9 cellular contexts compared by ENCODE assay signal in the genomic region with DNA sequence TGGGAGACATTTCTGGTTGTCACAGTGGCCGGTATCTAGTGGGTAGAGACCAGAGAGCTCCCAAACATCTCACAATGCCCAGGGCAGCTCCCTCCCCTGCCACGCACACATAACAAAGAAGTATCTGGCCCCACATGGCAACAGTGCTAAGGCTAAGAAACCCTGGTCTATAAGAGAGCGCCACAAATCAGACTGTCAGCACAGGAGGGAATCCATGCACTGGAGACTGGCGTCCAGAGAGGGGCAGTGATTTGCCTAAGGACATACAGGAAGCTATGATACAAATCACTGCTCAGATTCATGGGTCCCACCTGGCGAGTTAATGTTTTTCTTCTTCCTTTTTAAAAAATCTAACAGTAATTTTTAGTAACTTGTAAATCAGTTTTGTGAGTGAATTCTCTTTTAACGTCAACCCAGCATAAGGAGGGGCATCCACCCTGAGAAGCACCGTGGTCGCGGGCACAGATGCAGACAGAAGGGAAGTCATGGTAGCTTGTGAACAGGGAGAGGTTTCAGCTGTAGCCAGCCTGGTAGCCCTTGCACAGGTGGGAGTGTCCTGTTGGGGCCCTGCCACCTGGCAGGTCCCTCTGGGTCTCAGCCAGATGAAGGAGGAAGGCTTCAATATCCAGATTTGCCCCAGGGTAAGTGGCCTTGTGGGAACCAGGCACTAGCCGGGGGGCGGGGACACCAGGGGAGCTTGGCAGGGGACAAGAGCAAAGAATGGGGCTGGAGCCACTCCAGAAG. TPM values are rescaled to one million over a fixed set of nuclear protein-coding genes. Genes with fewer than 3 reads are reported as not detected.
DNase-seq lines count a peak whose midpoint lies in the region; ATAC-seq, FAIRE-seq and TF ChIP-seq lines count a peak whose summit lies in the region.
"Had no signal": no experiment of that assay in that cellular context is flagged by ENCODE, and none has a peak within 500 bp of the region (broad histone marks: within the 10 kb centered on the region; RNA-seq: fewer than 3 reads in every experiment).

No MANE protein-coding gene starts in this region.

- H3K9me3 ChIP-seq in IMR-90 (ENCODE audit: control insufficient read depth, insufficient read depth, low read length): no peaks in the 10 kb centered on the region

- no peaks in the 10 kb centered on the region for H3K27me3 ChIP-seq in IMR-90 (ENCODE audit: control insufficient read depth, insufficient read depth, low read length)

- in situ Hi-C loops in IMR-90 (cut with MboI; ENCODE audit: low sequenced_read_pairs): no loop called here

- no peak for DNase-seq in CD14-positive monocyte (ENCODE audit: low spot score)
- no peak for DNase-seq in IMR-90
- DNase-seq in activated naive CD8-positive, alpha-beta T cell treated with anti-CD3 and anti-CD28 coated beads, Interleukin-2, amount 10 ng/mL, durations not matched to agents 7 days and 5 days: no peak
- DNase-seq in natural killer cell: no peak
- no peak for DNase-seq in D721Med (ENCODE audit: insufficient read length, low spot score)
- no peak for DNase-seq in effector CD4-positive, alpha-beta T cell
- DNase-seq in foreskin melanocyte: no peak
- DNase-seq in SIG-M5 treated with dmso at 0.1 percent for 504 hours (lab: John Stamatoyannopoulos, UW; ENCODE audit: unreplicated experiment): no peak
- DNase-seq: DMS79 had no signal

- peak overlapping the region; percentile 54 for H2AFZ ChIP-seq in IMR-90 (replicated peaks; ENCODE audit: low read length, poor library complexity)

- H3K4me3 ChIP-seq in IMR-90 (ENCODE audit: insufficient read depth, low read depth, low read length): no peak overlapping the region

- H3K9me1 ChIP-seq in IMR-90 (ENCODE audit: insufficient read depth, low read length): peaks cover 15% of the 10 kb centered on the region

- no peak overlapping the region for H2BK5ac ChIP-seq in IMR-90 (ENCODE audit: low read depth, low read length, poor library complexity, severe bottlenecking)

- no peaks in the 10 kb centered on the region for H3K79me1 ChIP-seq in IMR-90 (ENCODE audit: low read depth in 1 of 2, low read length in 2 of 2)

- no peak overlapping the region for H4K8ac ChIP-seq in IMR-90 (ENCODE audit: low read depth in 2 of 2, low read length in 2 of 2)

- TF ChIP-seq POLR2A in IMR-90 (IDR thresholded peaks at IDR 0.05; ENCODE audit: low read depth, low read length): no peak

- POLR2A ChIA-PET in IMR-90 (lab: Charles Lee; ENCODE audit: unreplicated experiment): no interaction called here
- POLR2A ChIA-PET in activated naive CD8-positive, alpha-beta T cell treated with anti-CD3 and anti-CD28 coated beads, Interleukin-2, amount 10 ng/mL, durations not matched to agents 7 days and 5 days (lab: Charles Lee): interaction anchor here (0.6 to 4.7 kb wide), 3 partner anchors 12 to 23 kb away, joined by 3 to 17 read pairs (median 3); no protein-coding TSS in a partner anchor

- peaks cover 15% of the 10 kb centered on the region for H3K4me1 ChIP-seq in IMR-90 (ENCODE audit: control insufficient read depth, insufficient read depth, low read length)

- no peak overlapping the region for H4K91ac ChIP-seq in IMR-90 (ENCODE audit: insufficient read depth, low read depth, low read length)

- CTCF ChIA-PET in IMR-90 (lab: Yijun Ruan, JAX): no interaction called here

- ATAC-seq in IMR-90 (ENCODE audit: low read depth) (no peak), natural killer cell (no peak)
- ATAC-seq in activated naive CD8-positive, alpha-beta T cell treated with anti-CD3 and anti-CD28 coated beads, Interleukin-2, amount 10 ng/mL, durations not matched to agents 7 days and 5 days (ENCODE audit: low read depth): no peak

- 0 out of 2 replicates have a peak overlapping the region, but pooled peaks have one; percentile 35 for H2AK5ac ChIP-seq in IMR-90 (ENCODE audit: low read depth, low read length)

- no peak overlapping the region; the same call in 1 of the 2 replicates for H2BK120ac ChIP-seq in IMR-90 (ENCODE audit: low read depth, low read length)

- no peak overlapping the region for H3K4ac ChIP-seq in IMR-90 (ENCODE audit: low read depth, low read length)

- H2AK9ac ChIP-seq in IMR-90 (replicated peaks; ENCODE audit: low read depth, low read length, poor library complexity): peak overlapping the region; percentile 49

- H3K9me3 Mint-ChIP-seq in CD14-positive monocyte (peaks cover 0 to 2% (median 0%) of the 10 kb centered on the region in 7 donors), natural killer cell (no peaks in the 10 kb centered on the region)
- no peaks in the 10 kb centered on the region for H3K9me3 Mint-ChIP-seq in activated naive CD8-positive, alpha-beta T cell treated with anti-CD3 and anti-CD28 coated beads, Interleukin-2, amount 10 ng/mL, durations not matched to agents 7 days and 5 days

- H4K20me1 ChIP-seq in IMR-90 (ENCODE audit: insufficient read depth, low read length): no peaks in the 10 kb centered on the region

- TF ChIP-seq CTCF in CD14-positive monocyte (IDR thresholded peaks at IDR 0.05) (no peak), IMR-90 (conservative IDR thresholded peaks at IDR 0.05; ENCODE audit: low read depth, low read length) (no peak), natural killer cell (IDR thresholded peaks at IDR 0.05) (no peak), D721Med (IDR thresholded peaks at IDR 0.05; ENCODE audit: insufficient read depth, missing control alignments) (no peak)

- no peak overlapping the region for H3K4me3 Mint-ChIP-seq in CD14-positive monocyte
- H3K4me3 Mint-ChIP-seq in activated naive CD8-positive, alpha-beta T cell treated with anti-CD3 and anti-CD28 coated beads, Interleukin-2, amount 10 ng/mL, durations not matched to agents 7 days and 5 days: peak overlapping the region; percentile 8
- H3K4me3 Mint-ChIP-seq in natural killer cell: peak overlapping the region; percentile 43

- H3K36me3 Mint-ChIP-seq in CD14-positive monocyte: no peaks in the 10 kb centered on the region
- peaks cover 34% of the 10 kb centered on the region for H3K36me3 Mint-ChIP-seq in activated naive CD8-positive, alpha-beta T cell treated with anti-CD3 and anti-CD28 coated beads, Interleukin-2, amount 10 ng/mL, durations not matched to agents 7 days and 5 days
- peaks cover 6% of the 10 kb centered on the region for H3K36me3 Mint-ChIP-seq in natural killer cell

- H3K56ac ChIP-seq in IMR-90 (ENCODE audit: extremely low read depth, insufficient read depth, low read length): no peak overlapping the region

- BruUV-seq in IMR-90 (replicated peaks; lab: Mats Ljungman, UMichigan): no TSS peak

- no peak overlapping the region for H2BK20ac ChIP-seq in IMR-90 (ENCODE audit: low read depth, low read length)

- TF ChIP-seq RAD21 in IMR-90 (IDR thresholded peaks at IDR 0.05; ENCODE audit: low read length): no peak

- dilution Hi-C loops in IMR-90 (cut with HindIII; ENCODE audit: low sequenced_read_pairs, unreplicated experiment): no loop called here

- H3K23ac ChIP-seq in IMR-90 (ENCODE audit: low read depth, low read length): no peak overlapping the region; the same call in 1 of the 2 replicates

- H3K4me1 Mint-ChIP-seq in CD14-positive monocyte (peaks cover 3% of the 10 kb centered on the region), natural killer cell (peaks cover 53 to 62% of the 10 kb centered on the region in 2 donors)
- H3K4me1 Mint-ChIP-seq in activated naive CD8-positive, alpha-beta T cell treated with anti-CD3 and anti-CD28 coated beads, Interleukin-2, amount 10 ng/mL, durations not matched to agents 7 days and 5 days: peaks cover 65% of the 10 kb centered on the region

- no peak overlapping the region for H3K27ac ChIP-seq in IMR-90 (ENCODE audit: insufficient read depth, low read length)

- no peak overlapping the region for H4K5ac ChIP-seq in IMR-90 (ENCODE audit: low read depth, low read length)

- no peak overlapping the region; the same call in 2 of the 3 replicates for H2BK15ac ChIP-seq in IMR-90 (ENCODE audit: low read depth, low read length)

- H3K18ac ChIP-seq in IMR-90 (ENCODE audit: low read depth, low read length): no peak overlapping the region

- H3K27me3 Mint-ChIP-seq in CD14-positive monocyte (ENCODE audit: low read depth in 3 of 3): peaks cover 0 to 2% (median 0%) of the 10 kb centered on the region in 3 donors
- H3K27me3 Mint-ChIP-seq in activated naive CD8-positive, alpha-beta T cell treated with anti-CD3 and anti-CD28 coated beads, Interleukin-2, amount 10 ng/mL, durations not matched to agents 7 days and 5 days: no peaks in the 10 kb centered on the region
- H3K27me3 Mint-ChIP-seq in natural killer cell (ENCODE audit: low read depth in 2 of 2): no peaks in the 10 kb centered on the region

- H3K27ac Mint-ChIP-seq in CD14-positive monocyte (peak overlapping the region in 4 of 7 donors; percentile 3 to 27 (median 18)), natural killer cell (peak overlapping the region; percentile 87 to 95)
- peak overlapping the region; percentile 90 for H3K27ac Mint-ChIP-seq in activated naive CD8-positive, alpha-beta T cell treated with anti-CD3 and anti-CD28 coated beads, Interleukin-2, amount 10 ng/mL, durations not matched to agents 7 days and 5 days

- no peak overlapping the region for H3K4me2 ChIP-seq in IMR-90 (ENCODE audit: low read depth, low read length)

- intact Hi-C loops in CD14-positive monocyte (cut with micrococcal nuclease) (no loop called here), IMR-90 (cut with micrococcal nuclease) (no loop called here), natural killer cell (cut with micrococcal nuclease) (no loop called here)

- no CpG with 5 or more reads among the region's 11 CpGs for WGBS in IMR-90 (ENCODE audit: extremely low coverage in 2 of 2, insufficient read length in 1 of 2), 2 experiments

- H3K9ac ChIP-seq in IMR-90 (ENCODE audit: low read depth, low read length): no peak overlapping the region

- FAIRE-seq in D721Med (lab: Jason Lieb, UNC): no peak

- no peak overlapping the region; the same call in 1 of the 2 replicates for H3K14ac ChIP-seq in IMR-90 (replicated peaks; ENCODE audit: low read depth, low read length)

- no peaks in the 10 kb centered on the region for H3K36me3 ChIP-seq in IMR-90 (ENCODE audit: control insufficient read depth, insufficient read depth, low read length)

RNA-seq across cellular contexts. Expression of a gene that starts 8.7 kb away (rescaled TPM):
- polyA plus RNA-seq in CD14-positive monocyte: 10 to 100 TPM; 25.1 to 29.3 TPM
- 0.72 and 1.1 TPM in 2 replicates for total RNA-seq in IMR-90 (2012; rRNA removed)
- polyA plus RNA-seq in IMR-90 (2012; rRNA removed): 1.2 and 3.1 TPM in 2 replicates
- polyA plus RNA-seq in IMR-90 (2012; cell fraction: cytosol; rRNA removed): 1.7 and 3.0 TPM in 2 replicates
- 3.5 and 5.7 TPM in 2 replicates for polyA plus RNA-seq in IMR-90 (2012; cell fraction: nucleus; rRNA removed; ENCODE audit: low replicate concordance)
- 100 to 1,000 TPM; 209 to 215 TPM for total RNA-seq in activated naive CD8-positive, alpha-beta T cell treated with anti-CD3 and anti-CD28 coated beads, Interleukin-2, amount 10 ng/mL, durations not matched to agents 7 days and 5 days
- 100 to 1,000 TPM in 2 of 3 donors, 10 to 100 TPM in 1; 80.6 to 137 (median 116) TPM for total RNA-seq in natural killer cell

RNA-seq across cellular contexts. Expression of a gene that starts 26.4 kb away (rescaled TPM):
- polyA plus RNA-seq in CD14-positive monocyte (1 to 10 TPM; 4.6 to 6.3 TPM), IMR-90 (2012; rRNA removed) (48.6 and 55.4 TPM in 2 replicates)
- total RNA-seq in IMR-90 (2012; rRNA removed) (85.5 and 91.4 TPM in 2 replicates), natural killer cell (10 to 100 TPM; 19.9 to 26.9 (median 20.9) TPM)
- 28.8 and 37.7 TPM in 2 replicates for polyA plus RNA-seq in IMR-90 (2012; cell fraction: cytosol; rRNA removed)
- 139 and 157 TPM in 2 replicates for polyA plus RNA-seq in IMR-90 (2012; cell fraction: nucleus; rRNA removed; ENCODE audit: low replicate concordance)
- total RNA-seq in activated naive CD8-positive, alpha-beta T cell treated with anti-CD3 and anti-CD28 coated beads, Interleukin-2, amount 10 ng/mL, durations not matched to agents 7 days and 5 days: 10 to 100 TPM; 38.2 to 42.5 TPM

Comparison
In these comparisons a context has a peak if more than half of its experiments do, and no peak if none do; other contexts are left out.
1. H3K27ac Mint-ChIP-seq: peak in every context shown above with its lines; median percentile 91 in natural killer cell; 90 in activated naive CD8-positive, alpha-beta T cell treated with anti-CD3 and anti-CD28 coated beads, Interleukin-2, amount 10 ng/mL, durations not matched to agents 7 days and 5 days; 18 in CD14-positive monocyte.
2. H3K4me3 Mint-ChIP-seq: peak in activated naive CD8-positive, alpha-beta T cell treated with anti-CD3 and anti-CD28 coated beads, Interleukin-2, amount 10 ng/mL, durations not matched to agents 7 days and 5 days (single experiment) and natural killer cell (single experiment); none in CD14-positive monocyte (0 of 2).
3. RNA of a gene that starts 8.7 kb away (total RNA-seq): 209 to 215 TPM in activated naive CD8-positive, alpha-beta T cell treated with anti-CD3 and anti-CD28 coated beads, Interleukin-2, amount 10 ng/mL, durations not matched to agents 7 days and 5 days and 80.6 to 137 TPM in natural killer cell; 0.72 to 1.1 TPM in IMR-90; every median in the first group is over 10 times any median in the second.